Comparison of ENCODE assay signal across 10 cellular contexts in the genomic region with DNA sequence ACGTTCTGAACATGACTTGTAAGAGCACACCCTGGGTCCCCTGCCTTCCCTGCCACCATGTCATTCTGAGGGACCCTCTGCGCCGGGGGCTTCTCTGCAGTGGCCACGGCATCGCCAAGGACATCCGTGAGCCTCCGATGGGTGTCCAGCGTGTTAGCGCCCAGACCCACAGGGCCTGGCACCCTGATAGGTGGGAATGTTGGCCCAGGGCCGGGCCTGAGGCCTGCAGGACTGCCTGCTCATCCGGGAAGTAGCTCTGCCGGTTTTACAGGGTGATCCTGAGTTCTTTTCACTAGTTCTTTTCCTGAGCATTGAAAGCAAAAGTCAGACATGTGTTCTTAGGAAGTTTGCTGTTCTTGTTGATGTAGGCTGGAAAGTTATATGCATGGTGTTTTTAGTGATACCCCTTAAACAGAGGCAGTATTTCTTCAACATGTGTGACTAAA. TPM values are rescaled to one million over a fixed set of nuclear protein-coding genes. Genes with fewer than 3 reads are reported as not detected.
A peak's percentile ranks its signal among the peaks of the same experiment; 100 is the strongest.
DNase-seq lines count a peak whose midpoint lies in the region; ATAC-seq and TF ChIP-seq lines count a peak whose summit lies in the region.
"Had no signal": no experiment of that assay in that cellular context is flagged by ENCODE, and none has a peak within 500 bp of the region (broad histone marks: within the 10 kb centered on the region; RNA-seq: fewer than 3 reads in every experiment).

No MANE protein-coding gene starts in this region.

- H3K4me1 Mint-ChIP-seq in activated T-cell treated with anti-CD3 and anti-CD28 coated beads, Interleukin-2, amount 50 U/mL, for 24 hours (ENCODE audit: low read depth), result peaks cover 45% of the 10 kb centered on the region
- peaks cover 10% of the 10 kb centered on the region for H3K4me1 Mint-ChIP-seq in activated B cell treated with CpG ODN at 0.5 μM for 24 hours
- peaks cover 13 to 14% of the 10 kb centered on the region in 2 donors for H3K4me1 Mint-ChIP-seq in stimulated activated naive B cell treated with anti-CD40 and anti-IgM and Interleukin-4, amounts not matched to agents 10 μg/mL and 1 μg/mL and 100 μg/mL, for 72 hours

- H3K9me3 ChIP-seq in esophagus squamous epithelium, result no peaks in the 10 kb centered on the region
- H3K9me3 ChIP-seq: ascending aorta had no signal

- POLR2A ChIA-PET in activated B cell treated with CpG ODN at 0.5 μM for 24 hours (lab: Charles Lee), result no interaction called here

- CTCF ChIA-PET in activated B cell treated with CpG ODN at 0.5 μM for 24 hours (lab: Charles Lee), result interaction anchor here (0.6 to 1.7 kb wide), 2 partner anchors 1819 to 1933 kb away, joined by 3 to 9 read pairs; no protein-coding TSS in a partner anchor

- H3K9me3 Mint-ChIP-seq in activated T-cell treated with anti-CD3 and anti-CD28 coated beads, Interleukin-2, amount 50 U/mL, for 24 hours, result no peaks in the 10 kb centered on the region
- no peaks in the 10 kb centered on the region for H3K9me3 Mint-ChIP-seq in activated B cell treated with CpG ODN at 0.5 μM for 24 hours
- H3K9me3 Mint-ChIP-seq in stimulated activated naive B cell treated with anti-CD40 and anti-IgM and Interleukin-4, amounts not matched to agents 10 μg/mL and 1 μg/mL and 100 μg/mL, for 72 hours, result peaks cover 2 to 5% of the 10 kb centered on the region in 2 donors

- H3K27me3 Mint-ChIP-seq in activated T-cell treated with anti-CD3 and anti-CD28 coated beads, Interleukin-2, amount 50 U/mL, for 24 hours, result no peaks in the 10 kb centered on the region
- no peaks in the 10 kb centered on the region for H3K27me3 Mint-ChIP-seq in activated B cell treated with CpG ODN at 0.5 μM for 24 hours
- H3K27me3 Mint-ChIP-seq in stimulated activated naive B cell treated with anti-CD40 and anti-IgM and Interleukin-4, amounts not matched to agents 10 μg/mL and 1 μg/mL and 100 μg/mL, for 72 hours, result no peaks in the 10 kb centered on the region

- TF ChIP-seq POLR2A in esophagus squamous epithelium (IDR thresholded peaks at IDR 0.05), result no peak

- peaks cover 53% of the 10 kb centered on the region for H3K36me3 Mint-ChIP-seq in activated T-cell treated with anti-CD3 and anti-CD28 coated beads, Interleukin-2, amount 50 U/mL, for 24 hours (ENCODE audit: low read depth)
- peaks cover 96% of the 10 kb centered on the region for H3K36me3 Mint-ChIP-seq in activated B cell treated with CpG ODN at 0.5 μM for 24 hours (ENCODE audit: low read depth)
- peaks cover 62 to 80% of the 10 kb centered on the region in 2 donors for H3K36me3 Mint-ChIP-seq in stimulated activated naive B cell treated with anti-CD40 and anti-IgM and Interleukin-4, amounts not matched to agents 10 μg/mL and 1 μg/mL and 100 μg/mL, for 72 hours

- H3K4me1 ChIP-seq in esophagus squamous epithelium, result peaks cover 0 to 13% (median 11%) of the 10 kb centered on the region in 3 donors
- H3K4me1 ChIP-seq: ascending aorta had no signal

- WGBS in esophagus squamous epithelium, 2 donors, result 40 to 58% methylated on average over 1 to 4 of the region's 12 CpGs

- H3K27me3 ChIP-seq in esophagus squamous epithelium, result no peaks in the 10 kb centered on the region
- H3K27me3 ChIP-seq: ascending aorta had no signal

- no peak for DNase-seq in activated T-cell treated with anti-CD3 and anti-CD28 coated beads, Interleukin-2, amount 50 U/mL, for 24 hours
- DNase-seq in activated T-cell treated with anti-CD3 and anti-CD28 coated beads, Interleukin-2, amount 50 U/mL, for 1 hour, result no peak
- DNase-seq in activated B cell treated with CpG ODN at 0.5 μM for 24 hours (no peak), esophagus squamous epithelium (lab: John Stamatoyannopoulos, UW) (no peak), RKO (ENCODE audit: low spot score) (no peak)
- no peak for DNase-seq in stimulated activated naive B cell treated with anti-CD40 and anti-IgM and Interleukin-4, amounts not matched to agents 10 μg/mL and 1 μg/mL and 100 μg/mL, for 72 hours
- DNase-seq in stimulated activated CD4-positive, alpha-beta T cell treated with anti-CD3 and anti-CD28 coated beads, Interleukin-12 subunit alpha, Interleukin-12 subunit beta, amount 100 ng/mL, for 4 hours, result no peak

- peaks cover 13 to 100% (median 26%) of the 10 kb centered on the region in 3 donors for H3K36me3 ChIP-seq in esophagus squamous epithelium

- peak overlapping the region; percentile 64 for H3K4me3 Mint-ChIP-seq in activated T-cell treated with anti-CD3 and anti-CD28 coated beads, Interleukin-2, amount 50 U/mL, for 24 hours
- H3K4me3 Mint-ChIP-seq in activated B cell treated with CpG ODN at 0.5 μM for 24 hours, result no peak overlapping the region
- no peak overlapping the region for H3K4me3 Mint-ChIP-seq in stimulated activated naive B cell treated with anti-CD40 and anti-IgM and Interleukin-4, amounts not matched to agents 10 μg/mL and 1 μg/mL and 100 μg/mL, for 72 hours

- intact Hi-C loops in activated B cell treated with CpG ODN at 0.5 μM for 24 hours (cut with micrococcal nuclease), result loop anchor here (2.0 kb wide), 1 partner anchor 1868 kb away; no protein-coding TSS in a partner anchor
- intact Hi-C loops in esophagus squamous epithelium (cut with DNase I), result no loop called here

- peak overlapping the region; percentile 59 to 81 (median 74) for H3K27ac ChIP-seq in esophagus squamous epithelium
- H3K27ac ChIP-seq: ascending aorta, KMS-11 had no signal

- ATAC-seq in activated B cell treated with CpG ODN at 0.5 μM for 24 hours (ENCODE audit: low read depth) (no peak), GM18498 (IDR thresholded peaks at IDR 0.05; ENCODE audit: unreplicated experiment) (no peak)
- ATAC-seq in stimulated activated naive B cell treated with anti-CD40 and anti-IgM and Interleukin-4, amounts not matched to agents 10 μg/mL and 1 μg/mL and 100 μg/mL, for 72 hours (replicated peaks), result no peak

- TF ChIP-seq CTCF in activated B cell treated with CpG ODN at 0.5 μM for 24 hours (IDR thresholded peaks at IDR 0.05) (no peak), esophagus squamous epithelium (IDR thresholded peaks at IDR 0.05) (no peak)

- H3K4me3 ChIP-seq in esophagus squamous epithelium, result peak overlapping the region in 1 of 4 donors; percentile 27
- H3K4me3 ChIP-seq: ascending aorta had no signal

- peak overlapping the region; percentile 94 for H3K27ac Mint-ChIP-seq in activated T-cell treated with anti-CD3 and anti-CD28 coated beads, Interleukin-2, amount 50 U/mL, for 24 hours
- peak overlapping the region; percentile 77 for H3K27ac Mint-ChIP-seq in activated B cell treated with CpG ODN at 0.5 μM for 24 hours
- peak overlapping the region; percentile 62 for H3K27ac Mint-ChIP-seq in stimulated activated naive B cell treated with anti-CD40 and anti-IgM and Interleukin-4, amounts not matched to agents 10 μg/mL and 1 μg/mL and 100 μg/mL, for 72 hours

RNA-seq across cellular contexts. Expression of a gene that starts 54.5 kb away (rescaled TPM):
- total RNA-seq in activated B cell treated with CpG ODN at 0.5 μM for 24 hours (16.2 and 20.0 TPM in 2 replicates), esophagus squamous epithelium (10 to 100 TPM in 2 of 4 donors, 1 to 10 TPM in 2; 7.5 to 17.2 (median 11.3) TPM)
